ENCODE assay signal across 22 cellular contexts in genomic region chr13:50133277-50133953, GRCh38.
DNase-seq lines count a peak whose midpoint lies in the region; ATAC-seq, FAIRE-seq and TF ChIP-seq lines count a peak whose summit lies in the region.
"Had no signal": no experiment of that assay in that cellular context is flagged by ENCODE, and none has a peak within 500 bp of the region (broad histone marks: within the 10 kb centered on the region; RNA-seq: fewer than 3 reads in every experiment).

No MANE protein-coding gene starts in this region.

- H3K36me3 Mint-ChIP-seq in nephron (ENCODE audit: low read depth): no peaks in the 10 kb centered on the region
- no peaks in the 10 kb centered on the region for H3K36me3 Mint-ChIP-seq in type B pancreatic cell

- peak overlapping the region in 2 of 3 experiments; percentile 77 to 82 for H3K4me3 Mint-ChIP-seq in nephron
- H3K4me3 Mint-ChIP-seq in type B pancreatic cell: peak overlapping the region; percentile 85

- no peaks in the 10 kb centered on the region for H3K79me2 ChIP-seq in hepatocyte

- peak overlapping the region in 1 of 3 experiments; percentile 50 for H3K27ac Mint-ChIP-seq in nephron
- no peak overlapping the region for H3K27ac Mint-ChIP-seq in type B pancreatic cell
- H3K27ac Mint-ChIP-seq: activated naive CD8-positive, alpha-beta T cell treated with anti-CD3 and anti-CD28 coated beads, Interleukin-2, amount 10 ng/mL, durations not matched to agents 7 days and 5 days; activated T-helper 17 cell treated with anti-CD3 and anti-CD28 coated beads, Interleukin-2, amount 50 U/mL, for 72 hours; stimulated activated naive CD8-positive, alpha-beta T cell treated with anti-CD3 and anti-CD28 coated beads, Interleukin-15, Interleukin-2, amounts not matched to agents 100 ng/mL and 50 ng/mL, for 24 hours had no signal

- H2AFZ ChIP-seq in hepatocyte: no peak overlapping the region

- no peak overlapping the region for H3K27ac ChIP-seq in hepatocyte
- H3K27ac ChIP-seq: neutrophil, tibial nerve had no signal

- H3K27me3 ChIP-seq in hepatocyte: peaks cover 74% of the 10 kb centered on the region

- WGBS in hepatocyte (ENCODE audit: low lambda C conversion rate, missing lambda C conversion rate): 26% methylated on average over 52 of the region's 52 CpGs

- H3K4me1 Mint-ChIP-seq in nephron (peaks cover 34% of the 10 kb centered on the region), type B pancreatic cell (ENCODE audit: unreplicated experiment) (peaks cover 44% of the 10 kb centered on the region)

- no peaks in the 10 kb centered on the region for H3K9me3 ChIP-seq in hepatocyte (ENCODE audit: low read depth)
- H3K9me3 ChIP-seq: neutrophil, tibial nerve had no signal

- intact Hi-C loops in Right ventricle myocardium superior (cut with DNase I): no loop called here
- intact Hi-C loops in left cardiac atrium (cut with DNase I): no loop called here

- FAIRE-seq in RCC 7860 (lab: Jason Lieb, UNC): no peak
- FAIRE-seq: A204.1, TTC549 had no signal

- no peaks in the 10 kb centered on the region for H4K20me1 ChIP-seq in hepatocyte (ENCODE audit: insufficient read depth, poor library complexity, severe bottlenecking)

- H3K9me3 Mint-ChIP-seq in nephron (no peaks in the 10 kb centered on the region), type B pancreatic cell (no peaks in the 10 kb centered on the region)
- H3K9me3 Mint-ChIP-seq: activated T-helper 17 cell treated with anti-CD3 and anti-CD28 coated beads, Interleukin-2, amount 50 U/mL, for 72 hours; stimulated activated naive CD8-positive, alpha-beta T cell treated with anti-CD3 and anti-CD28 coated beads, Interleukin-15, Interleukin-2, amounts not matched to agents 100 ng/mL and 50 ng/mL, for 24 hours had no signal

- peaks cover 31% of the 10 kb centered on the region for H3K4me1 ChIP-seq in hepatocyte (ENCODE audit: insufficient read depth)

- no peaks in the 10 kb centered on the region for H3K9me2 ChIP-seq in hepatocyte (replicated peaks; ENCODE audit: insufficient read depth)

- no peak for TF ChIP-seq CTCF in hepatocyte (IDR thresholded peaks at IDR 0.05; ENCODE audit: poor library complexity)
- no peak for TF ChIP-seq CTCF in nephron (IDR thresholded peaks at IDR 0.05; ENCODE audit: unreplicated experiment in 3 of 3)
- no peak for TF ChIP-seq CTCF in type B pancreatic cell (conservative IDR thresholded peaks at IDR 0.05)

- H3K4me2 ChIP-seq in hepatocyte: peak overlapping the region; percentile 67

- DNase-seq in Right ventricle myocardium superior (peak; percentile 35), left cardiac atrium (no peak), hepatocyte (ENCODE audit: low spot score) (no peak), type B pancreatic cell (ENCODE audit: extremely low spot score, unreplicated experiment) (no peak), RCC 7860 (ENCODE audit: low spot score) (no peak)
- DNase-seq in central memory CD4-positive, alpha-beta T cell: no peak
- DNase-seq: DMS79, left ventricle myocardium superior, NCI-H1092, NCI-H1930, NCI-H446, OCI-M1, SIG-M5 had no signal

- H3K4me3 ChIP-seq in hepatocyte: no peak overlapping the region
- H3K4me3 ChIP-seq: tibial nerve had no signal

- H3K27me3 Mint-ChIP-seq in nephron (ENCODE audit: low read depth) (peaks cover 94% of the 10 kb centered on the region), type B pancreatic cell (peaks cover 82% of the 10 kb centered on the region)

- no peak for ATAC-seq in Right ventricle myocardium superior (ENCODE audit: poor library complexity)
- no peak for ATAC-seq in left cardiac atrium
- no peak for ATAC-seq in HG02870 (IDR thresholded peaks at IDR 0.05; ENCODE audit: unreplicated experiment)
- ATAC-seq: activated T-helper 17 cell treated with anti-CD3 and anti-CD28 coated beads, Interleukin-2, amount 50 U/mL, for 72 hours; left ventricle myocardium superior had no signal

- no peaks in the 10 kb centered on the region for H3K36me3 ChIP-seq in hepatocyte (replicated peaks; ENCODE audit: insufficient read depth, low read depth)
- H3K36me3 ChIP-seq: neutrophil, tibial nerve had no signal
